9 cellular contexts compared by ENCODE assay signal in the genomic region with DNA sequence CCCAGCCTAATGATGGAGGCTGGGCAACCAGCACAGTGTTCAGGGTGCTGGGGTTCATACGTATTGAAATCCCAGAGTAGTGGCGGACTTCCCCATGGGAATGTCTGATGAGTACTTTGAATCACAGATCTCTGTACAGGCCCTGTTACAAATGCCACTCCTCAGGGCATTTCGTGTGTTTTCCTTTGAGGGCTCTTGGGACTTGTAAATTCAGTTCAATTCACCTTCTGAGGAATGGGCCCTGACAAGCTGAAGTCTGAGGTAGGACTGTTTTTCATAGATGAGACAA. TPM values are rescaled to one million over a fixed set of nuclear protein-coding genes. Genes with fewer than 3 reads are reported as not detected.
A peak's percentile ranks its signal among the peaks of the same experiment; 100 is the strongest.
DNase-seq lines count a peak whose midpoint lies in the region; ATAC-seq, FAIRE-seq and TF ChIP-seq lines count a peak whose summit lies in the region.
"Had no signal": no experiment of that assay in that cellular context is flagged by ENCODE, and none has a peak within 500 bp of the region (broad histone marks: within the 10 kb centered on the region; RNA-seq: fewer than 3 reads in every experiment).

No MANE protein-coding gene starts in this region.

- DNase-seq in Calu3 (no peak), HFF-Myc (ENCODE audit: extremely low read depth, low read depth) (no peak), GM12878 (ENCODE audit: low read depth, low spot score) (no peak), mucosa of descending colon (no peak), inferior parietal cortex (ENCODE audit: extremely low spot score) (no peak), SHP77 treated with DMSO at 0.1 percent for 48 hours (lab: John Stamatoyannopoulos, UW) (no peak), posterior cingulate gyrus (no peak), DMS 273 treated with DMSO at 0.1 percent for 48 hours (lab: John Stamatoyannopoulos, UW) (no peak)

- SMC1A ChIA-PET in GM12878 (lab: Charles Lee; ENCODE audit: uncharacterized antibody, unreplicated experiment), result interaction anchor here (1.0 to 2.4 kb wide), 2 partner anchors 9 to 14 kb away, joined by 3 to 7 read pairs; no protein-coding TSS in a partner anchor

- RAD21 ChIA-PET in GM12878 (lab: Charles Lee; ENCODE audit: unreplicated experiment), result interaction anchor here (0.6 to 1.5 kb wide), 3 partner anchors 14 to 40 kb away, joined by 3 to 5 read pairs (median 4); no protein-coding TSS in a partner anchor

- POLR2A ChIA-PET in GM12878 (lab: Charles Lee), result interaction anchor here (0.6 kb wide), 1 partner anchor 123 kb away, joined by 3 read pairs; no protein-coding TSS in a partner anchor

- no peaks in the 10 kb centered on the region for H3K9me3 ChIP-seq in GM12878 (replicated peaks; ENCODE audit: control insufficient read depth, insufficient read depth, low read length)
- H3K9me3 ChIP-seq in mucosa of descending colon, result peaks cover 3% of the 10 kb centered on the region

- TF ChIP-seq EP300 in GM12878 (IDR thresholded peaks at IDR 0.05; ENCODE audit: borderline replicate concordance in 1 of 2, control insufficient read depth in 1 of 2, low read depth in 2 of 2, low read length in 2 of 2), result no peak

- TF ChIP-seq POLR2A in GM12878 (IDR thresholded peaks at IDR 0.05; ENCODE audit: low read depth, low read length), result no peak; the same call in 1 of the 2 replicates

- FAIRE-seq in GM12878 (lab: Jason Lieb, UNC), result no peak

- H3K27ac ChIP-seq in GM12878 (ENCODE audit: control insufficient read depth, insufficient read depth), result peak overlapping the region; percentile 84; the same call in 1 of the 2 replicates

- no peak for ATAC-seq in GM12878
- ATAC-seq in mucosa of descending colon, result no peak

- 2% methylated on average over 3 of the region's 3 CpGs for WGBS in GM12878 (ENCODE audit: insufficient coverage, insufficient replicate concordance, low lambda C conversion rate, missing lambda C conversion rate)

- TSS peak; percentile 55 for BruUV-seq in Calu3 (replicated peaks; lab: Mats Ljungman, UMichigan)
- BruUV-seq in GM12878 (replicated peaks; lab: Mats Ljungman, UMichigan), result no TSS peak

- H3K36me3 Mint-ChIP-seq in Calu3 (ENCODE audit: insufficient read depth, unreplicated experiment), result peaks cover 28% of the 10 kb centered on the region

- peaks cover 16% of the 10 kb centered on the region for H3K79me2 ChIP-seq in GM12878 (ENCODE audit: control insufficient read depth, insufficient read depth, low read length)

- peak overlapping the region; percentile 92 for H3K4me2 ChIP-seq in GM12878 (ENCODE audit: control insufficient read depth, insufficient read depth)

- in situ Hi-C loops in GM12878 (cut with MboI), result no loop called here

- H4K20me1 ChIP-seq in GM12878 (ENCODE audit: control insufficient read depth, insufficient read depth), result no peaks in the 10 kb centered on the region

- peak overlapping the region; percentile 74 for H3K9ac ChIP-seq in GM12878 (ENCODE audit: control insufficient read depth, insufficient read depth, low read length)

- H3K4me3 Mint-ChIP-seq in Calu3 (ENCODE audit: low read depth, unreplicated experiment), result peak overlapping the region; percentile 80

- TF ChIP-seq RAD21 in GM12878 (IDR thresholded peaks at IDR 0.05; ENCODE audit: insufficient read depth, low read depth, low read length), result no peak

- H3K27me3 Mint-ChIP-seq in Calu3 (ENCODE audit: unreplicated experiment), result no peaks in the 10 kb centered on the region

- TF ChIP-seq CTCF in Calu3 (IDR thresholded peaks at IDR 0.05; ENCODE audit: unreplicated experiment) (no peak), HFF-Myc (IDR thresholded peaks at IDR 0.05; ENCODE audit: low read depth, low read length, missing control alignments) (no peak), GM12878 (IDR thresholded peaks at IDR 0.05 in 2 of 3, conservative IDR thresholded peaks at IDR 0.05 in 1 of 3; ENCODE audit: control insufficient read depth in 2 of 3, extremely low read depth in 1 of 3, insufficient read depth in 1 of 3, low read depth in 3 of 3, low read length in 3 of 3) (no peak), mucosa of descending colon (IDR thresholded peaks at IDR 0.05) (no peak)

- H2AFZ ChIP-seq in GM12878 (ENCODE audit: control insufficient read depth, low read depth, low read length), result peak overlapping the region; percentile 99

- no peaks in the 10 kb centered on the region for H3K27me3 ChIP-seq in GM12878 (replicated peaks in 1 of 2; ENCODE audit: control insufficient read depth in 2 of 2, insufficient read depth in 2 of 2, low read length in 1 of 2)

- H3K4me3 ChIP-seq in HFF-Myc (replicated peaks; ENCODE audit: low read depth, low read length) (peak overlapping the region; percentile 66), GM12878 (peak overlapping the region; percentile 82), mucosa of descending colon (peak overlapping the region; percentile 89)

- H3K4me1 Mint-ChIP-seq in Calu3 (ENCODE audit: low read depth, unreplicated experiment), result peaks cover 12% of the 10 kb centered on the region

- CTCF ChIA-PET in Calu3 (lab: Charles Lee), result interaction anchor here (0.7 to 1.4 kb wide), 2 partner anchors 41 to 42 kb away, joined by 3 to 5 read pairs; no protein-coding TSS in a partner anchor
- CTCF ChIA-PET in GM12878 (lab: Yijun Ruan, JAX), result interaction anchor here (0.8 to 1.5 kb wide), 2 partner anchors 8 to 192 kb away, joined by 3 read pairs; no protein-coding TSS in a partner anchor

- H3K9me3 Mint-ChIP-seq in Calu3 (ENCODE audit: low read depth, unreplicated experiment), result peaks cover 3% of the 10 kb centered on the region

- H3K27ac Mint-ChIP-seq in Calu3 (ENCODE audit: unreplicated experiment), result peak overlapping the region; percentile 61

- H3K36me3 ChIP-seq in GM12878 (ENCODE audit: control insufficient read depth in 2 of 2, insufficient read depth in 2 of 2, low read length in 1 of 2), result no peaks in the 10 kb centered on the region
- no peaks in the 10 kb centered on the region for H3K36me3 ChIP-seq in mucosa of descending colon (ENCODE audit: low read depth)

- intact Hi-C loops in Calu3 (cut with micrococcal nuclease; ENCODE audit: unreplicated experiment) (no loop called here), GM12878 (cut with micrococcal nuclease; ENCODE audit: unreplicated experiment) (loop anchor here (1.0 kb wide), 1 partner anchor 788 kb away; no protein-coding TSS in a partner anchor), mucosa of descending colon (cut with DNase I, micrococcal nuclease) (no loop called here), posterior cingulate gyrus (cut with DNase I) (loop anchor here (5.0 kb wide), 1 partner anchor 1342 kb away; a partner anchor contains a TSS)

- no peaks in the 10 kb centered on the region for H3K4me1 ChIP-seq in GM12878 (ENCODE audit: control insufficient read depth, insufficient read depth, low read length)
- H3K4me1 ChIP-seq in mucosa of descending colon (ENCODE audit: low read depth), result peaks cover 7% of the 10 kb centered on the region

TF ChIP-seq in GM12878, 131 proteins besides CTCF, POLR2A, EP300 and RAD21 (continues in another document):
- TF ChIP-seq HDGF (IDR thresholded peaks at IDR 0.05) (peak; percentile 52; the same call in 1 of the 2 replicates), RBBP5 (conservative IDR thresholded peaks at IDR 0.05) (no peak), JUNB (IDR thresholded peaks at IDR 0.05) (no peak), POLR2AphosphoS5 (IDR thresholded peaks at IDR 0.05; ENCODE audit: low read length) (peak; percentile 33; the same call in 1 of the 2 replicates), POU2F2 (IDR thresholded peaks at IDR 0.05; ENCODE audit: borderline replicate concordance, low read depth, low read length) (0 out of 3 replicates have a peak, but pooled peaks have one; percentile 16)

RNA-seq across cellular contexts. Expression of a gene that starts 0.3 kb away (rescaled TPM):
- total RNA-seq in Calu3 (2022) (17.1 and 17.7 TPM in 2 replicates), GM12878 (2014; rRNA removed) (21.3 and 24.7 TPM in 2 replicates), GM12878 (2014; rRNA removed; fragmentation: Illumina TruSeq; extraction: Trizol) (31.7 and 33.4 TPM in 2 replicates), GM12878 (2021) (20.3 and 21.6 TPM in 2 replicates), mucosa of descending colon (10 to 100 TPM; 16.2 to 25.3 (median 17.1) TPM)
- 8.3 and 15.6 TPM in 2 replicates for total RNA-seq in GM12878 (2013; cell fraction: nucleolus; rRNA removed)
- 11.2 TPM for polyA plus RNA-seq in GM12878 (2011; ENCODE audit: low read depth)
- polyA plus RNA-seq in GM12878 (2011; rRNA removed) (21.0 and 29.9 TPM in 2 replicates), GM12878 (2014; fragmentation: Illumina TruSeq; extraction: Trizol) (31.9 and 49.6 TPM in 2 replicates), GM12878 (2014; fragmentation: Nextera tagmentation; extraction: Ambion mirVana) (10 to 100 TPM; 15.5 to 17.3 TPM), GM12878 (2014; rRNA removed) (24.1 and 24.4 TPM in 2 replicates), GM12878 (2016; fragmentation: Nextera tagmentation; extraction: Ambion mirVana) (10 to 100 TPM; 32.9 to 33.3 TPM)
- polyA plus RNA-seq in GM12878 (2011; cell fraction: cytosol; rRNA removed), result 9.7 and 10.2 TPM in 2 replicates
- polyA plus RNA-seq in GM12878 (2011; cell fraction: nucleus; rRNA removed), result 7.1 and 8.4 TPM in 2 replicates
- 13.9 and 14.2 TPM in 2 replicates for polyA plus RNA-seq in GM12878 (2012)
- 7.8 and 9.1 TPM in 2 replicates for polyA minus RNA-seq in GM12878 (2011; rRNA and poly(A)+ RNA removed)
- polyA minus RNA-seq in GM12878 (2011; cell fraction: cytosol; rRNA and poly(A)+ RNA removed), result 3.0 and 7.5 TPM in 2 replicates
- polyA minus RNA-seq in GM12878 (2011; cell fraction: nucleus; rRNA and poly(A)+ RNA removed), result 4.5 and 7.8 TPM in 2 replicates

RNA-seq across cellular contexts. Expression of a gene that starts 28.6 kb away (rescaled TPM):
- total RNA-seq in Calu3 (2022) (not detected in 2 replicates), GM12878 (2014; rRNA removed) (not detected in 2 replicates), GM12878 (2014; rRNA removed; fragmentation: Illumina TruSeq; extraction: Trizol) (not detected in 2 replicates), GM12878 (2021) (not detected in 2 replicates), mucosa of descending colon (not detected)
- total RNA-seq in GM12878 (2013; cell fraction: nucleolus; rRNA removed), result not detected in 2 replicates
- 0.18 TPM for polyA plus RNA-seq in GM12878 (2011; ENCODE audit: low read depth)
- polyA plus RNA-seq in GM12878 (2011; rRNA removed) (not detected in 2 replicates), GM12878 (2014; fragmentation: Illumina TruSeq; extraction: Trizol) (not detected in 2 replicates), GM12878 (2014; fragmentation: Nextera tagmentation; extraction: Ambion mirVana) (not detected), GM12878 (2014; rRNA removed) (not detected in 2 replicates), GM12878 (2016; fragmentation: Nextera tagmentation; extraction: Ambion mirVana) (under 1 TPM; 0.40 to 0.44 TPM)
- not detected in 2 replicates for polyA plus RNA-seq in GM12878 (2011; cell fraction: cytosol; rRNA removed)
- not detected in 2 replicates for polyA plus RNA-seq in GM12878 (2011; cell fraction: nucleus; rRNA removed)
- 0.07 TPM in 1 of 2 replicates, not detected in the other for polyA plus RNA-seq in GM12878 (2012)
- polyA minus RNA-seq in GM12878 (2011; rRNA and poly(A)+ RNA removed), result not detected in 2 replicates
- not detected in 2 replicates for polyA minus RNA-seq in GM12878 (2011; cell fraction: cytosol; rRNA and poly(A)+ RNA removed)
- not detected in 2 replicates for polyA minus RNA-seq in GM12878 (2011; cell fraction: nucleus; rRNA and poly(A)+ RNA removed)
- total RNA-seq: M059J had no signal

Comparison
In these comparisons a context has a peak if more than half of its experiments do, and no peak if none do; other contexts are left out.
1. intact Hi-C loops: an anchor here in GM12878 (1.0 kb wide) and posterior cingulate gyrus (5.0 kb wide); none called in Calu3 and mucosa of descending colon.